13 cellular contexts compared by ENCODE assay signal in the genomic region with DNA sequence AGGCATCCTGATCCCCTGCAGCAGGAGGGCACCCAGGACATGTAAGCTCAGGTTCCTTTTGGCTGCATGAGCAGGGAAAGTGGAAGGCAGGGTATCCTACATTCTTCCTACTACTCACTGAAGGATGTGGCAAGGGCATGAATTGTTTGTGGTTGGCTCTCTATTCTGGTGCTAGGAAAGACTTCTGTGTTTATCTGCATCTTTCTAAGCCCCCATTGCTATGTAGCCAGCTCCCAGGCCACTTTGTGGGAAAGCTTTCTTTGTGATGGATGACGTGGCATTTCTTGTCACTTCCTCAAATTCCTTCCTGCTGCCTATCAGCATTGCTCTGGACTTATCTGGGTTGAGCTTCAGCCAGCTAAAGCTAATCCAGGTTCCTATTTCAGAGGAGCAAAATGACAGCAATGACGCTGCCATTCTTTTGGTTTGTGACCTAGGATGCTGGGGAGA. TPM values are rescaled to one million over a fixed set of nuclear protein-coding genes. Genes with fewer than 3 reads are reported as not detected.
DNase-seq lines count a peak whose midpoint lies in the region; ATAC-seq, FAIRE-seq and TF ChIP-seq lines count a peak whose summit lies in the region.
"Had no signal": no experiment of that assay in that cellular context is flagged by ENCODE, and none has a peak within 500 bp of the region (broad histone marks: within the 10 kb centered on the region; RNA-seq: fewer than 3 reads in every experiment).

No MANE protein-coding gene starts in this region.

- dilution Hi-C loops in mammary epithelial cell (cut with HindIII; ENCODE audit: low sequenced_read_pairs): no loop called here

- no peaks in the 10 kb centered on the region for H3K4me1 Mint-ChIP-seq in activated T-helper 2 cell treated with anti-CD3 and anti-CD28 coated beads, Interferon-gamma antibody, Interleukin-2, Interleukin-4, amounts not matched to agents 10 μg/mL and 5 μg/mL and 100 μg/mL, durations not matched to agents 14 hours and 24 hours and 36 hours (ENCODE audit: low read depth)
- H3K4me1 Mint-ChIP-seq: B cell; stimulated activated effector memory CD8-positive, alpha-beta T cell treated with anti-CD3 and anti-CD28 coated beads, Interleukin-12 subunit alpha, Interleukin-12 subunit beta, amount 100 ng/mL, for 72 hours had no signal

- no peaks in the 10 kb centered on the region for H3K9me1 ChIP-seq in K562 (ENCODE audit: control insufficient read depth, insufficient read depth, low read length)

- TF ChIP-seq CTCF in A673 (conservative IDR thresholded peaks at IDR 0.05; ENCODE audit: low read depth, low read length): no peak
- TF ChIP-seq CTCF in K562 (IDR thresholded peaks at IDR 0.05 in 2 of 3, conservative IDR thresholded peaks at IDR 0.05 in 1 of 3; ENCODE audit: insufficient read depth in 2 of 3, low read depth in 1 of 3, low read length in 3 of 3): no peak
- no peak for TF ChIP-seq CTCF in HepG2 (CRISPR knock-in tag; IDR thresholded peaks at IDR 0.05)
- no peak for TF ChIP-seq CTCF in mammary epithelial cell (conservative IDR thresholded peaks at IDR 0.05 in 1 of 2, IDR thresholded peaks at IDR 0.05 in 1 of 2; ENCODE audit: extremely low read depth in 1 of 2, insufficient read depth in 1 of 2, low read depth in 1 of 2, low read length in 2 of 2)

- no peaks in the 10 kb centered on the region for H3K27me3 ChIP-seq in A673 (replicated peaks; ENCODE audit: insufficient read depth, low read depth, low read length, poor library complexity)
- H3K27me3 ChIP-seq in K562 (ENCODE audit: control insufficient read depth in 2 of 2, insufficient read depth in 2 of 2, low read length in 2 of 2): no peaks in the 10 kb centered on the region
- H3K27me3 ChIP-seq in HepG2 (ENCODE audit: control insufficient read depth in 1 of 2, insufficient read depth in 2 of 2, low read length in 2 of 2): no peaks in the 10 kb centered on the region
- H3K27me3 ChIP-seq in mammary epithelial cell (ENCODE audit: insufficient read depth, low read length): no peaks in the 10 kb centered on the region

- H4K20me1 ChIP-seq in K562 (replicated peaks; ENCODE audit: control insufficient read depth, insufficient read depth, low read length) (no peaks in the 10 kb centered on the region), HepG2 (ENCODE audit: insufficient read depth, low read length) (no peaks in the 10 kb centered on the region), mammary epithelial cell (ENCODE audit: insufficient read depth, low read length) (no peaks in the 10 kb centered on the region)

- DNase-seq in A673 (ENCODE audit: low spot score) (peak; percentile 74), LHCN-M2 (ENCODE audit: low read depth) (peak; percentile 6), K562 (ENCODE audit: extremely low read depth in 1 of 4, low spot score in 3 of 4) (peak; percentile 50 to 91 (median 68)), HepG2 (ENCODE audit: low spot score) (no peak), mammary epithelial cell (no peak), cerebellum (ENCODE audit: low spot score) (no peak)
- no peak for DNase-seq in activated T-helper 2 cell treated with anti-CD3 and anti-CD28 coated beads, Interferon-gamma antibody, Interleukin-2, Interleukin-4, amounts not matched to agents 10 μg/mL and 5 μg/mL and 100 μg/mL, durations not matched to agents 14 hours and 24 hours and 36 hours (ENCODE audit: low spot score)

- H3K27me3 Mint-ChIP-seq in activated T-helper 2 cell treated with anti-CD3 and anti-CD28 coated beads, Interferon-gamma antibody, Interleukin-2, Interleukin-4, amounts not matched to agents 10 μg/mL and 5 μg/mL and 100 μg/mL, durations not matched to agents 14 hours and 24 hours and 36 hours (ENCODE audit: low read depth): no peaks in the 10 kb centered on the region

- no peaks in the 10 kb centered on the region for H3K36me3 Mint-ChIP-seq in activated T-helper 2 cell treated with anti-CD3 and anti-CD28 coated beads, Interferon-gamma antibody, Interleukin-2, Interleukin-4, amounts not matched to agents 10 μg/mL and 5 μg/mL and 100 μg/mL, durations not matched to agents 14 hours and 24 hours and 36 hours (ENCODE audit: low read depth)
- H3K36me3 Mint-ChIP-seq: stimulated activated effector memory CD8-positive, alpha-beta T cell treated with anti-CD3 and anti-CD28 coated beads, Interleukin-12 subunit alpha, Interleukin-12 subunit beta, amount 100 ng/mL, for 72 hours had no signal

- peak; percentile 7 to 29; a peak in 2 of 4 replicates for TF ChIP-seq RAD21 in K562 (CRISPR knock-in tag; conservative IDR thresholded peaks at IDR 0.05 in 1 of 2, IDR thresholded peaks at IDR 0.05 in 1 of 2)
- TF ChIP-seq RAD21 in HepG2 (CRISPR knock-in tag; IDR thresholded peaks at IDR 0.05): no peak

- POLR2A ChIA-PET in A673 (lab: Charles Lee; ENCODE audit: low non-redundant PET) (no interaction called here), K562 (lab: Yijun Ruan, JAX) (interaction anchor here (0.6 to 1.2 kb wide), 3 partner anchors 13 to 47 kb away, joined by 3 to 4 read pairs (median 3); a partner anchor contains a TSS), HepG2 (lab: Yijun Ruan, JAX) (no interaction called here)

- no peaks in the 10 kb centered on the region for H3K9me3 Mint-ChIP-seq in activated T-helper 2 cell treated with anti-CD3 and anti-CD28 coated beads, Interferon-gamma antibody, Interleukin-2, Interleukin-4, amounts not matched to agents 10 μg/mL and 5 μg/mL and 100 μg/mL, durations not matched to agents 14 hours and 24 hours and 36 hours

- H3K27ac ChIP-seq in A673 (ENCODE audit: low read depth, low read length, poor library complexity, severe bottlenecking) (peak overlapping the region; percentile 69), K562 (ENCODE audit: extremely low read depth, low read depth, low read length) (peak overlapping the region; percentile 74), HepG2 (ENCODE audit: extremely low read length, insufficient read depth, low read length) (no peak overlapping the region), mammary epithelial cell (ENCODE audit: insufficient read depth, low read depth, low read length) (no peak overlapping the region)

- H3K9ac ChIP-seq in K562 (ENCODE audit: insufficient read depth in 1 of 2, low read depth in 2 of 2, low read length in 2 of 2): no peak overlapping the region; a peak in 1 of 4 replicates
- H3K9ac ChIP-seq in HepG2 (ENCODE audit: insufficient read depth, low read depth, low read length): no peak overlapping the region
- H3K9ac ChIP-seq in mammary epithelial cell (ENCODE audit: insufficient read depth, low read length): no peak overlapping the region

- peak; percentile 92 for ATAC-seq in K562
- ATAC-seq in HepG2: no peak
- ATAC-seq in GM19395 (IDR thresholded peaks at IDR 0.05; ENCODE audit: unreplicated experiment): no peak
- ATAC-seq: stimulated activated effector memory CD8-positive, alpha-beta T cell treated with anti-CD3 and anti-CD28 coated beads, Interleukin-12 subunit alpha, Interleukin-12 subunit beta, amount 100 ng/mL, for 72 hours had no signal

- 0% methylated on average over 2 of the region's 2 CpGs for WGBS in K562 (ENCODE audit: insufficient coverage, low coverage, missing lambda C conversion rate)
- WGBS in HepG2 (ENCODE audit: low lambda C conversion rate): 80% methylated on average over 2 of the region's 2 CpGs
- 95% methylated on average over 2 of the region's 2 CpGs for WGBS in mammary epithelial cell (ENCODE audit: low coverage, missing lambda C conversion rate)

- H3K4me2 ChIP-seq in K562 (ENCODE audit: insufficient read depth, low read length) (peak overlapping the region; percentile 65), HepG2 (ENCODE audit: low read depth, low read length) (no peak overlapping the region), mammary epithelial cell (ENCODE audit: insufficient read depth, low read depth, low read length) (no peak overlapping the region)

- no peak overlapping the region for H3K27ac Mint-ChIP-seq in activated T-helper 2 cell treated with anti-CD3 and anti-CD28 coated beads, Interferon-gamma antibody, Interleukin-2, Interleukin-4, amounts not matched to agents 10 μg/mL and 5 μg/mL and 100 μg/mL, durations not matched to agents 14 hours and 24 hours and 36 hours
- H3K27ac Mint-ChIP-seq: B cell; stimulated activated effector memory CD8-positive, alpha-beta T cell treated with anti-CD3 and anti-CD28 coated beads, Interleukin-12 subunit alpha, Interleukin-12 subunit beta, amount 100 ng/mL, for 72 hours had no signal

- TF ChIP-seq POLR2A in K562 (conservative IDR thresholded peaks at IDR 0.05) (no peak), HepG2 (IDR thresholded peaks at IDR 0.05; ENCODE audit: insufficient read depth in 1 of 2, low read depth in 2 of 2, low read length in 2 of 2) (no peak)

- H3K4me3 Mint-ChIP-seq in activated T-helper 2 cell treated with anti-CD3 and anti-CD28 coated beads, Interferon-gamma antibody, Interleukin-2, Interleukin-4, amounts not matched to agents 10 μg/mL and 5 μg/mL and 100 μg/mL, durations not matched to agents 14 hours and 24 hours and 36 hours (ENCODE audit: low read depth): no peak overlapping the region
- H3K4me3 Mint-ChIP-seq: B cell; stimulated activated effector memory CD8-positive, alpha-beta T cell treated with anti-CD3 and anti-CD28 coated beads, Interleukin-12 subunit alpha, Interleukin-12 subunit beta, amount 100 ng/mL, for 72 hours had no signal

- peaks cover 56% of the 10 kb centered on the region for H3K4me1 ChIP-seq in A673 (ENCODE audit: insufficient read depth, low read length, poor library complexity, severe bottlenecking)
- H3K4me1 ChIP-seq in K562 (replicated peaks in 1 of 2; ENCODE audit: control insufficient read depth in 2 of 2, insufficient read depth in 2 of 2, low read length in 2 of 2): peaks cover 9 to 53% of the 10 kb centered on the region in 2 experiments; a peak in 4 of 5 replicates
- H3K4me1 ChIP-seq in HepG2 (ENCODE audit: insufficient read depth, low read length): no peaks in the 10 kb centered on the region
- no peaks in the 10 kb centered on the region for H3K4me1 ChIP-seq in mammary epithelial cell (ENCODE audit: insufficient read depth, low read length)

- in situ Hi-C loops in K562 (cut with MboI) (no loop called here), HepG2 (cut with HindIII; ENCODE audit: extremely low pct_ligation_motif_present, low pct_unique_long_range_greater_than_20kb) (no loop called here), mammary epithelial cell (cut with MboI; ENCODE audit: low sequenced_read_pairs in 2 of 2) (no loop called here)

- CTCF ChIA-PET in A673 (lab: Charles Lee) (no interaction called here), K562 (lab: Yijun Ruan, JAX; ENCODE audit: low intra/inter-chr PET ratio) (no interaction called here), HepG2 (lab: Yijun Ruan, JAX; ENCODE audit: low intra/inter-chr PET ratio, low total read pairs) (no interaction called here), mammary epithelial cell (lab: Charles Lee; ENCODE audit: low non-redundant PET) (no interaction called here)

- H2AFZ ChIP-seq in K562 (ENCODE audit: low read depth, low read length) (peak overlapping the region; percentile 10; the same call in 1 of the 2 replicates), HepG2 (ENCODE audit: low read length) (no peak overlapping the region), mammary epithelial cell (ENCODE audit: low read depth, low read length) (no peak overlapping the region)

- H3K4me3 ChIP-seq in A673 (ENCODE audit: low read depth, low read length, poor library complexity, severe bottlenecking) (no peak overlapping the region), K562 (no peak overlapping the region), HepG2 (replicated peaks in 1 of 3; ENCODE audit: insufficient read depth in 1 of 3, low read depth in 2 of 3, low read length in 3 of 3) (no peak overlapping the region), mammary epithelial cell (replicated peaks in 1 of 3; ENCODE audit: insufficient read depth in 1 of 3, low read depth in 2 of 3, low read length in 3 of 3) (no peak overlapping the region)

- BruUV-seq in A673 (replicated peaks; lab: Mats Ljungman, UMichigan): no TSS peak
- no TSS peak for BruUV-seq in K562 (replicated peaks; lab: Mats Ljungman, UMichigan)
- BruUV-seq in HepG2 (replicated peaks; lab: Mats Ljungman, UMichigan): no TSS peak
- BruUV-seq in mammary epithelial cell (replicated peaks; lab: Mats Ljungman, UMichigan): no TSS peak

- intact Hi-C loops in A673 (cut with micrococcal nuclease; ENCODE audit: unreplicated experiment) (no loop called here), K562 (cut with micrococcal nuclease) (loop anchor here (5.0 kb wide), 1 partner anchor 44 kb away; a partner anchor contains a TSS), HepG2 (cut with micrococcal nuclease; ENCODE audit: unreplicated experiment) (no loop called here), mammary epithelial cell (cut with micrococcal nuclease) (no loop called here)
- intact Hi-C loops in activated T-helper 2 cell treated with anti-CD3 and anti-CD28 coated beads, Interferon-gamma antibody, Interleukin-2, Interleukin-4, amounts not matched to agents 10 μg/mL and 5 μg/mL and 100 μg/mL, durations not matched to agents 14 hours and 24 hours and 36 hours (cut with micrococcal nuclease): no loop called here

- H3K36me3 ChIP-seq in A673 (ENCODE audit: insufficient read depth, low read length, poor library complexity, severe bottlenecking) (peaks cover 67% of the 10 kb centered on the region), K562 (ENCODE audit: control insufficient read depth, insufficient read depth, low read length) (no peaks in the 10 kb centered on the region; the same call in 2 of the 3 replicates), HepG2 (replicated peaks in 1 of 2; ENCODE audit: control insufficient read depth in 1 of 2, insufficient read depth in 2 of 2, low read length in 2 of 2) (no peaks in the 10 kb centered on the region), mammary epithelial cell (ENCODE audit: insufficient read depth, low read length) (no peaks in the 10 kb centered on the region)

- FAIRE-seq in K562 (lab: Jason Lieb, UNC): peak; percentile 98
- FAIRE-seq in HepG2 (lab: Jason Lieb, UNC): no peak
- FAIRE-seq: frontal cortex, GM18507 had no signal

- no peaks in the 10 kb centered on the region for H3K79me2 ChIP-seq in K562 (ENCODE audit: control insufficient read depth, insufficient read depth, low read length)
- H3K79me2 ChIP-seq in HepG2 (ENCODE audit: insufficient read depth, low read length): no peaks in the 10 kb centered on the region
- H3K79me2 ChIP-seq in mammary epithelial cell (ENCODE audit: insufficient read depth, low read length): no peaks in the 10 kb centered on the region

- H3K9me3 ChIP-seq in A673 (ENCODE audit: low read depth, low read length, poor library complexity, severe bottlenecking) (peaks cover 4% of the 10 kb centered on the region), K562 (replicated peaks; ENCODE audit: control insufficient read depth, insufficient read depth, low read depth, low read length) (no peaks in the 10 kb centered on the region), HepG2 (ENCODE audit: low read length) (no peaks in the 10 kb centered on the region), mammary epithelial cell (replicated peaks; ENCODE audit: insufficient read depth, low read length) (no peaks in the 10 kb centered on the region)

- TF ChIP-seq EP300 in K562 (IDR thresholded peaks at IDR 0.05; ENCODE audit: low read length) (peak; percentile 91), HepG2 (IDR thresholded peaks at IDR 0.05; ENCODE audit: low read depth in 2 of 2, low read length in 2 of 2) (no peak), HepG2 (CRISPR knock-in tag; IDR thresholded peaks at IDR 0.05; ENCODE audit: borderline replicate concordance) (no peak)

RNA-seq across cellular contexts. Expression of a gene that starts 46.2 kb away (rescaled TPM):
- total RNA-seq in A673 (2021): 89.4 and 103 TPM in 2 replicates
- total RNA-seq in LHCN-M2 (2014; rRNA removed): 2.9 and 3.3 TPM in 2 replicates
- polyA plus RNA-seq in LHCN-M2 (2012): 1.0 TPM
- total RNA-seq in K562 (2011; cell fraction: chromatin; rRNA removed; ENCODE audit: low replicate concordance): 13.6 and 52.6 TPM in 2 replicates
- 11.7 and 15.3 TPM in 2 replicates for total RNA-seq in K562 (2011; cell fraction: nucleolus; rRNA removed)
- 23.2 and 31.9 TPM in 2 replicates for total RNA-seq in K562 (2011; cell fraction: nucleoplasm; rRNA removed)
- total RNA-seq in K562 (2014; rRNA removed): 5.6 and 7.1 TPM in 2 replicates
- total RNA-seq in K562 (2014; rRNA removed; fragmentation: Illumina TruSeq; extraction: Trizol): 5.9 and 8.0 TPM in 2 replicates
- 7.1 and 7.5 TPM in 2 replicates for total RNA-seq in K562 (2015; rRNA removed; fragmentation: Illumina TruSeq; extraction: Trizol)
- 8.7 and 9.0 TPM in 2 replicates for total RNA-seq in K562 (2021)
- 4.7 and 6.7 TPM in 2 replicates for polyA plus RNA-seq in K562 (2011; rRNA removed)
- polyA plus RNA-seq in K562 (2011; cell fraction: cytosol; rRNA removed): 3.0 and 4.7 TPM in 2 replicates
- 13.1 and 17.8 TPM in 2 replicates for polyA plus RNA-seq in K562 (2011; cell fraction: nucleus; rRNA removed)
- polyA plus RNA-seq in K562 (2012): 4.0 and 4.8 TPM in 2 replicates
- polyA plus RNA-seq in K562 (2014; fragmentation: Illumina TruSeq; extraction: Trizol): 3.5 and 3.9 TPM in 2 replicates
- polyA plus RNA-seq in K562 (2014; fragmentation: Nextera tagmentation; extraction: Ambion mirVana): 1 to 10 TPM; 2.3 to 6.7 TPM
- polyA plus RNA-seq in K562 (2014; rRNA removed): 4.7 and 8.1 TPM in 2 replicates
- 18.2 and 28.5 TPM in 2 replicates for polyA minus RNA-seq in K562 (2011; rRNA and poly(A)+ RNA removed)
- polyA minus RNA-seq in K562 (2011; cell fraction: cytosol; rRNA and poly(A)+ RNA removed): 4.7 and 5.2 TPM in 2 replicates
- polyA minus RNA-seq in K562 (2011; cell fraction: nucleus; rRNA and poly(A)+ RNA removed): 19.8 and 25.3 TPM in 2 replicates
- 4.5 and 6.0 TPM in 2 replicates for total RNA-seq in HepG2 (2016; rRNA removed; fragmentation: Illumina TruSeq; extraction: Trizol)
- 0.88 and 1.3 TPM in 2 replicates for total RNA-seq in HepG2 (2016; cell fraction: cytosol; rRNA removed; fragmentation: Illumina TruSeq; extraction: Trizol; ENCODE audit: low read depth)
- total RNA-seq in HepG2 (2016; cell fraction: insoluble cytoplasmic fraction; rRNA removed; fragmentation: Illumina TruSeq; extraction: Trizol): 4.4 and 6.6 TPM in 2 replicates
- total RNA-seq in HepG2 (2016; cell fraction: membrane; rRNA removed; fragmentation: Illumina TruSeq; extraction: Trizol): 2.1 and 4.3 TPM in 2 replicates
- total RNA-seq in HepG2 (2016; cell fraction: nucleus; rRNA removed; fragmentation: Illumina TruSeq; extraction: Trizol): 11.1 and 12.8 TPM in 2 replicates
- polyA plus RNA-seq in HepG2 (2011; rRNA removed): 2.6 and 3.8 TPM in 2 replicates
- 1.2 and 2.1 TPM in 2 replicates for polyA plus RNA-seq in HepG2 (2011; cell fraction: cytosol; rRNA removed)
- 3.6 and 3.7 TPM in 2 replicates for polyA plus RNA-seq in HepG2 (2011; cell fraction: nucleus; rRNA removed)
- polyA plus RNA-seq in HepG2 (2012): 1.7 and 2.9 TPM in 2 replicates
- polyA plus RNA-seq in HepG2 (2016; cell fraction: cytosol; fragmentation: Illumina TruSeq; extraction: Trizol; ENCODE audit: low read depth): 0.16 and 0.49 TPM in 2 replicates
- polyA plus RNA-seq in HepG2 (2016; cell fraction: insoluble cytoplasmic fraction; fragmentation: Illumina TruSeq; extraction: Trizol; ENCODE audit: low read depth): 4.1 and 4.2 TPM in 2 replicates
- polyA plus RNA-seq in HepG2 (2016; cell fraction: membrane; fragmentation: Illumina TruSeq; extraction: Trizol; ENCODE audit: low read depth): 1.0 and 1.1 TPM in 2 replicates
- 4.8 and 9.7 TPM in 2 replicates for polyA plus RNA-seq in HepG2 (2016; cell fraction: nucleus; fragmentation: Illumina TruSeq; extraction: Trizol; ENCODE audit: insufficient read depth, low read depth)
- 6.9 and 19.7 TPM in 2 replicates for polyA minus RNA-seq in HepG2 (2011; rRNA and poly(A)+ RNA removed; ENCODE audit: low replicate concordance)
- 4.3 and 5.7 TPM in 2 replicates for polyA minus RNA-seq in HepG2 (2011; cell fraction: cytosol; rRNA and poly(A)+ RNA removed)
- 19.1 and 25.4 TPM in 2 replicates for polyA minus RNA-seq in HepG2 (2011; cell fraction: nucleus; rRNA and poly(A)+ RNA removed)
- 1 to 10 TPM; 4.3 to 4.4 TPM for total RNA-seq in mammary epithelial cell
- 2.0 TPM for polyA plus RNA-seq in mammary epithelial cell
- polyA minus RNA-seq in mammary epithelial cell: 8.0 TPM
- 180 TPM for total RNA-seq in cerebellum
- total RNA-seq in activated T-helper 2 cell treated with anti-CD3 and anti-CD28 coated beads, Interferon-gamma antibody, Interleukin-2, Interleukin-4, amounts not matched to agents 10 μg/mL and 5 μg/mL and 100 μg/mL, durations not matched to agents 14 hours and 24 hours and 36 hours: not detected in 2 replicates
- total RNA-seq: B cell; T-helper 1 cell treated with Interleukin-12 subunit alpha and Interleukin-12 subunit beta and Interleukin-4 antibody, amounts not matched to agents 30 ng/mL and 1 ng/mL, for 36 hours had no signal

Comparison
In these comparisons a context has a peak if more than half of its experiments do, and no peak if none do; other contexts are left out.
1. DNase-seq: peak in A673 (single experiment), LHCN-M2 (single experiment) and K562 (4 of 4); none in HepG2 (single experiment), mammary epithelial cell (single experiment), cerebellum (single experiment) and activated T-helper 2 cell treated with anti-CD3 and anti-CD28 coated beads, Interferon-gamma antibody, Interleukin-2, Interleukin-4, amounts not matched to agents 10 μg/mL and 5 μg/mL and 100 μg/mL, durations not matched to agents 14 hours and 24 hours and 36 hours (single experiment).
2. H3K27ac ChIP-seq: peak in A673 (single experiment) and K562 (single experiment); none in HepG2 (single experiment) and mammary epithelial cell (single experiment).